Comparison of ENCODE assay signal across 26 cellular contexts in the genomic region with DNA sequence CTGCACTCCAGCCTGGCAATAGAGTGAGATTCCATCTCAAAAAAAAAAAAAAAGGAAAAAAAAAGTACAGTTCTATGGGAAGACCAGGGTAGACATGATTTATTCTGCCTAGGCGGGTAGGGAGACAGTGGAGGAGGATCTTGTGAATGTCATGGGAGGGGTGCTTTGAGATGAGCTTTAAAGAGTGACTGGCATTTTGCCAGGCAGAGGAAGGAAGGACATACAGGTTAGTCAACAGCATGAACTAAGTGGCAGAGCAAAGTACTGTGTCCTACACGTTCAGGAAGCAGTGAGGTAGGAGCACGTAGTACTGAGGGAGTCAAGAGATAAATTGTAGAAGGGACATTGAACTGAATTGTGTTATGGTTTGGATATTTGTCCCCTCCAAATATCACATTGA.
"Had no signal": no experiment of that assay in that cellular context is flagged by ENCODE, and none has a peak within 500 bp of the region (broad histone marks: within the 10 kb centered on the region; RNA-seq: fewer than 3 reads in every experiment).

No MANE protein-coding gene starts in this region.

- H3K4me1 ChIP-seq: left lung, parathyroid adenoma, testis, uterus had no signal

- H3K27me3 Mint-ChIP-seq: activated B cell treated with CpG ODN at 0.5 μM for 24 hours; activated CD4-positive, alpha-beta T cell treated with anti-CD3 and anti-CD28 coated beads for 36 hours; activated naive CD8-positive, alpha-beta T cell treated with anti-CD3 and anti-CD28 coated beads for 36 hours; effector memory CD8-positive, alpha-beta T cell; naive B cell; stimulated activated memory B cell treated with anti-CD40 and anti-IgM and Interleukin-4, amounts not matched to agents 10 μg/mL and 1 μg/mL and 100 μg/mL, for 72 hours had no signal

- DNase-seq: activated B cell treated with CpG ODN at 0.5 μM for 24 hours; activated CD4-positive, alpha-beta T cell treated with anti-CD3 and anti-CD28 coated beads for 36 hours; activated CD4-positive, alpha-beta T cell treated with anti-CD3 and anti-CD28 coated beads, Interleukin-2, amount 50 U/mL, for 4 hours; activated CD8-positive, alpha-beta memory T cell treated with anti-CD3 and anti-CD28 coated beads for 24 hours; activated CD8-positive, alpha-beta memory T cell treated with anti-CD3 and anti-CD28 coated beads, Interleukin-2, amount 50 U/mL, for 4 hours; activated naive CD4-positive, alpha-beta T cell treated with Interleukin-2 at 50 U/mL for 16 hours; activated naive CD8-positive, alpha-beta T cell treated with anti-CD3 and anti-CD28 coated beads for 36 hours; activated T-cell treated with anti-CD3 and anti-CD28 coated beads, Interleukin-2, amount 50 U/mL, for 4 hours; central memory CD4-positive, alpha-beta T cell; dorsolateral prefrontal cortex; effector memory CD8-positive, alpha-beta T cell; foreskin melanocyte; kidney; left lung; naive B cell; nucleus accumbens; right cardiac atrium; stimulated activated CD4-positive, alpha-beta T cell treated with anti-CD3 and anti-CD28 coated beads, Interleukin-15, amount 100 ng/mL, for 24 hours; testis; trophoblast cell; uterus had no signal

- H3K36me3 ChIP-seq: left lung, uterus had no signal

- H3K27ac Mint-ChIP-seq: activated B cell treated with CpG ODN at 0.5 μM for 24 hours; activated CD4-positive, alpha-beta T cell treated with anti-CD3 and anti-CD28 coated beads for 36 hours; activated naive CD8-positive, alpha-beta T cell treated with anti-CD3 and anti-CD28 coated beads for 36 hours; effector memory CD8-positive, alpha-beta T cell; stimulated activated memory B cell treated with anti-CD40 and anti-IgM and Interleukin-4, amounts not matched to agents 10 μg/mL and 1 μg/mL and 100 μg/mL, for 72 hours had no signal

- H3K4me3 ChIP-seq: dorsolateral prefrontal cortex, left lung, lung, smooth muscle cell, testis, uterus had no signal

- H3K9me3 Mint-ChIP-seq: activated naive CD8-positive, alpha-beta T cell treated with anti-CD3 and anti-CD28 coated beads for 36 hours; stimulated activated memory B cell treated with anti-CD40 and anti-IgM and Interleukin-4, amounts not matched to agents 10 μg/mL and 1 μg/mL and 100 μg/mL, for 72 hours had no signal

- H3K4me3 Mint-ChIP-seq: activated B cell treated with CpG ODN at 0.5 μM for 24 hours; activated CD4-positive, alpha-beta T cell treated with anti-CD3 and anti-CD28 coated beads for 36 hours; activated naive CD8-positive, alpha-beta T cell treated with anti-CD3 and anti-CD28 coated beads for 36 hours; activated T-cell treated with anti-CD3 and anti-CD28 coated beads, Interleukin-2, amount 50 U/mL, for 4 hours; effector memory CD8-positive, alpha-beta T cell; naive B cell; stimulated activated memory B cell treated with anti-CD40 and anti-IgM and Interleukin-4, amounts not matched to agents 10 μg/mL and 1 μg/mL and 100 μg/mL, for 72 hours had no signal

- ATAC-seq: activated CD4-positive, alpha-beta T cell treated with anti-CD3 and anti-CD28 coated beads for 36 hours; activated T-cell treated with anti-CD3 and anti-CD28 coated beads, Interleukin-2, amount 50 U/mL, for 4 hours; effector memory CD8-positive, alpha-beta T cell; esophagus mucosa; left lung; right cardiac atrium; stimulated activated memory B cell treated with anti-CD40 and anti-IgM and Interleukin-4, amounts not matched to agents 10 μg/mL and 1 μg/mL and 100 μg/mL, for 72 hours had no signal

- H3K27ac ChIP-seq: dorsolateral prefrontal cortex, left lung, parathyroid adenoma, testis, uterus had no signal

- H3K36me3 Mint-ChIP-seq: activated naive CD8-positive, alpha-beta T cell treated with anti-CD3 and anti-CD28 coated beads for 36 hours; naive B cell; stimulated activated memory B cell treated with anti-CD40 and anti-IgM and Interleukin-4, amounts not matched to agents 10 μg/mL and 1 μg/mL and 100 μg/mL, for 72 hours had no signal

- H3K27me3 ChIP-seq: left lung, testis, uterus had no signal

- H3K4me1 Mint-ChIP-seq: activated B cell treated with CpG ODN at 0.5 μM for 24 hours; activated CD4-positive, alpha-beta T cell treated with anti-CD3 and anti-CD28 coated beads for 36 hours; activated naive CD8-positive, alpha-beta T cell treated with anti-CD3 and anti-CD28 coated beads for 36 hours; naive B cell; stimulated activated memory B cell treated with anti-CD40 and anti-IgM and Interleukin-4, amounts not matched to agents 10 μg/mL and 1 μg/mL and 100 μg/mL, for 72 hours had no signal

- H3K79me2 ChIP-seq: parathyroid adenoma had no signal

- H3K4me2 ChIP-seq: smooth muscle cell had no signal

- H2AFZ ChIP-seq: parathyroid adenoma had no signal
